Comparison of ENCODE assay signal across 20 cellular contexts in genomic region chrY:18030178-18030577, GRCh38. TPM values are rescaled to one million over a fixed set of nuclear protein-coding genes. Genes with fewer than 3 reads are reported as not detected.
"Had no signal": no experiment of that assay in that cellular context is flagged by ENCODE, and none has a peak within 500 bp of the region (broad histone marks: within the 10 kb centered on the region; RNA-seq: fewer than 3 reads in every experiment).

No MANE protein-coding gene starts in this region.

RNA-seq across cellular contexts. Expression of gene CDY2A, which starts 4.6 kb away (rescaled TPM):
- total RNA-seq: activated naive CD4-positive, alpha-beta T cell treated with anti-CD3 and anti-CD28 coated beads for 36 hours; activated naive CD4-positive, alpha-beta T cell treated with anti-CD3 and anti-CD28 coated beads, Interleukin-2, amount 50 U/mL, for 72 hours; activated naive CD8-positive, alpha-beta T cell treated with anti-CD3 and anti-CD28 coated beads for 36 hours; activated naive CD8-positive, alpha-beta T cell treated with anti-CD3 and anti-CD28 coated beads, Interleukin-2, amount 10 ng/mL, durations not matched to agents 7 days and 5 days; activated T-cell treated with anti-CD3 and anti-CD28 coated beads, Interleukin-2, amount 50 U/mL, for 4 hours; activated T-cell treated with anti-CD3 and anti-CD28 coated beads, Interleukin-2, amount 50 U/mL, for 72 hours; activated T-helper 1 cell treated with anti-CD3 and anti-CD28 coated beads, Interleukin-12 subunit alpha, Interleukin-12 subunit beta, Interleukin-2, Interleukin-4 antibody, amounts not matched to agents 30 ng/mL and 10 ng/mL and 1 ng/mL, durations not matched to agents 14 hours and 24 hours and 36 hours; activated T-helper 17 cell treated with anti-CD3 and anti-CD28 coated beads, Interleukin-2, amount 50 U/mL, for 72 hours; activated T-helper 2 cell treated with anti-CD3 and anti-CD28 coated beads, Interferon-gamma antibody, Interleukin-2, Interleukin-4, amounts not matched to agents 10 μg/mL and 5 μg/mL and 100 μg/mL, durations not matched to agents 14 hours and 24 hours and 36 hours; adrenal gland; aorta; ascending aorta; astrocyte; breast epithelium; bronchial epithelial cell; cardiac muscle cell; cardiac septum; cerebellum; chondrocyte had no signal
- polyA plus RNA-seq: adipose tissue, adrenal gland, aorta, cardiac muscle cell had no signal
